Comparison of ENCODE assay signal across 1 cellular context in the genomic region with DNA sequence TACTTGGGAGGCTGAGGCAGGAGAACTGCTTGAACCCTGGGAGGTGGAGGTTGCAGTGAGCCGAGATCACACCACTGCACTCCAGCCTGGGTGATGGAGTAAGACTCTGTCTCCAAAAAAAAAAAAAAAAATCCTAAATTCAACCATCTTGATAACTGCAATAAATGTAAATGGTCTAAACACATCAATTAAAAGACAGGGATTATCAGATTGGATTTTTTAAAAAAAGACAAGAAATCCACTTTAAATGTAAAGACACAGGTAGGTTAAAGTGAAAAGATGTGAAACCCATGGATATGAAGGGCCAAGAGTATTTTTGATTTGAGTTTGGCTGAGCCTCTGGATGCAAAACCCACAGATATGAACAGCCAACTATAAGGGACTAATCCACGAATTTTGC.
TF ChIP-seq lines count a peak whose summit lies in the region.

No MANE protein-coding gene starts in this region.

TF ChIP-seq in K562, 482 proteins besides CTCF, POLR2A, EP300 and RAD21 (continued from another document):
- TF ChIP-seq PTTG1 (tag; IDR thresholded peaks at IDR 0.05; ENCODE audit: low read depth): no peak
- peak; percentile 85 for TF ChIP-seq RBM25 (IDR thresholded peaks at IDR 0.05; ENCODE audit: low read depth, low read length, severe bottlenecking)
- TF ChIP-seq, protein P1, sequence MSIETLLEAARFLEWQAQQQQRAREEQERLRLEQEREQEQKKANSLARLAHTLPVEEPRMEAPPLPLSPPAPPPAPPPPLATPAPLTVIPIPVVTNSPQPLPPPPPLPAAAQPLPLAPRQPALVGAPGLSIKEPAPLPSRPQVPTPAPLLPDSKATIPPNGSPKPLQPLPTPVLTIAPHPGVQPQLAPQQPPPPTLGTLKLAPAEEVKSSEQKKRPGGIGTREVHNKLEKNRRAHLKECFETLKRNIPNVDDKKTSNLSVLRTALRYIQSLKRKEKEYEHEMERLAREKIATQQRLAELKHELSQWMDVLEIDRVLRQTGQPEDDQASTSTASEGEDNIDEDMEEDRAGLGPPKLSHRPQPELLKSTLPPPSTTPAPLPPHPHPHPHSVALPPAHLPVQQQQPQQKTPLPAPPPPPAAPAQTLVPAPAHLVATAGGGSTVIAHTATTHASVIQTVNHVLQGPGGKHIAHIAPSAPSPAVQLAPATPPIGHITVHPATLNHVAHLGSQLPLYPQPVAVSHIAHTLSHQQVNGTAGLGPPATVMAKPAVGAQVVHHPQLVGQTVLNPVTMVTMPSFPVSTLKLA (conservative IDR thresholded peaks at IDR 0.05): no peak
- no peak for TF ChIP-seq ZZZ3 (IDR thresholded peaks at IDR 0.05)
- TF ChIP-seq ZNF507 (tag; conservative IDR thresholded peaks at IDR 0.05): peak; percentile 99
